In the genomic region with DNA sequence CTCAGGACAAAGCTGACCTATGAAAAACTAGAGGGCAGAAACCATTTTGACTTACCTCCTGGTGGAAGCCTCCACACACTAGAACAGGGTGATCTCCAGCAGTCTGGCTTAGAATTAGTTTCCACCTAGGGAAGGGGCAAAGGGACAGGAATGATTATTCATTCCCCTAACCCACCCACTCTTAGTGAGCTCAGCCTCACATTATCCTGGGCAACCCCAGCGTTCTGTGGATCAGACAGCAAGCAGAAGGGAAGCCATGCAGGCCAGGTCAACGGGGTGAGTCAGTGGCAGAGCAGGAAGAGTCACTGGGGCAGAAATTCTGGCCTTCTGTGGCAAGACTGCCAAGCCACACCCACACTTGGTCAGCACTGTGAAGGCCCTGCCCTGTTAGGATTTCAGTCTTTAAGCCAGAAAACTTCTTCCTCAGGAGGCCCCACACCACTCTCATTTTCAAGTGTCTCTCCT, we compare ENCODE assay signal across 10 cellular contexts. TPM values are rescaled to one million over a fixed set of nuclear protein-coding genes. Genes with fewer than 3 reads are reported as not detected.
DNase-seq lines count a peak whose midpoint lies in the region; ATAC-seq and TF ChIP-seq lines count a peak whose summit lies in the region.
"Had no signal": no experiment of that assay in that cellular context is flagged by ENCODE, and none has a peak within 500 bp of the region (broad histone marks: within the 10 kb centered on the region; RNA-seq: fewer than 3 reads in every experiment).

No MANE protein-coding gene starts in this region.

- H2AFZ ChIP-seq in GM23248 (peak overlapping the region; percentile 64), PC-9 (no peak overlapping the region)

- DNase-seq in CD1c-positive myeloid dendritic cell (ENCODE audit: extremely low spot score): peak; percentile 94
- peak; percentile 97 for DNase-seq in GM23248
- peak; percentile 84 to 87 for DNase-seq in PC-9
- DNase-seq in dermis blood vessel endothelial cell: peak; percentile 87
- DNase-seq in memory B cell (ENCODE audit: low spot score in 2 of 2): no peak
- DNase-seq in upper lobe of left lung: peak in 1 of 2 donors; percentile 94
- no peak for DNase-seq in NCI-H82 (lab: John Stamatoyannopoulos, UW)
- DNase-seq in glutamatergic neuron: no peak
- DNase-seq: activated B cell treated with CpG ODN at 0.5 μM for 24 hours had no signal

- TF ChIP-seq CTCF in PC-9 (conservative IDR thresholded peaks at IDR 0.05): no peak
- TF ChIP-seq CTCF in upper lobe of left lung (IDR thresholded peaks at IDR 0.05): no peak
- no peak for TF ChIP-seq CTCF in glutamatergic neuron (IDR thresholded peaks at IDR 0.05; ENCODE audit: partially characterized antibody, unreplicated experiment)

- H3K4me1 Mint-ChIP-seq in memory B cell (peaks cover 22% of the 10 kb centered on the region), glutamatergic neuron (ENCODE audit: low read depth, unreplicated experiment) (peaks cover 20% of the 10 kb centered on the region)

- POLR2A ChIA-PET in PC-9 (lab: Charles Lee; ENCODE audit: unreplicated experiment): interaction anchor here (0.6 to 0.7 kb wide), 2 partner anchors 12 to 21 kb away, joined by 3 read pairs; no protein-coding TSS in a partner anchor

- TF ChIP-seq POLR2A in upper lobe of left lung (IDR thresholded peaks at IDR 0.05): peak in 1 of 4 donors; percentile 66

- H3K27ac ChIP-seq in GM23248: peak overlapping the region; percentile 95
- peak overlapping the region; percentile 83 for H3K27ac ChIP-seq in PC-9
- H3K27ac ChIP-seq in upper lobe of left lung: peak overlapping the region; percentile 84 to 87 (median 86)

- H3K9me3 Mint-ChIP-seq in memory B cell: no peaks in the 10 kb centered on the region
- H3K9me3 Mint-ChIP-seq in glutamatergic neuron (ENCODE audit: unreplicated experiment): peaks cover 3% of the 10 kb centered on the region
- H3K9me3 Mint-ChIP-seq: activated B cell treated with CpG ODN at 0.5 μM for 24 hours had no signal

- H4K20me1 ChIP-seq in GM23248 (ENCODE audit: insufficient read depth) (no peaks in the 10 kb centered on the region), PC-9 (ENCODE audit: insufficient read depth) (peaks cover 4% of the 10 kb centered on the region; the same call in 1 of the 2 replicates)

- in situ Hi-C loops in GM23248 (cut with MboI): no loop called here

- no peak for TF ChIP-seq EP300 in upper lobe of left lung (IDR thresholded peaks at IDR 0.05)

- H3K27me3 ChIP-seq in GM23248 (replicated peaks; ENCODE audit: insufficient read depth): no peaks in the 10 kb centered on the region
- H3K27me3 ChIP-seq in PC-9 (ENCODE audit: insufficient read depth, low read depth): no peaks in the 10 kb centered on the region
- H3K27me3 ChIP-seq in upper lobe of left lung: no peaks in the 10 kb centered on the region

- H3K79me2 ChIP-seq in GM23248 (ENCODE audit: insufficient read depth) (peaks cover 80% of the 10 kb centered on the region), PC-9 (ENCODE audit: low read depth) (peaks cover 87% of the 10 kb centered on the region)

- ATAC-seq in memory B cell (ENCODE audit: low read depth) (peak; percentile 17), upper lobe of left lung (ENCODE audit: low FRiP score in 2 of 2) (peak; percentile 97 to 99)

- H3K36me3 ChIP-seq in GM23248 (ENCODE audit: low read depth): no peaks in the 10 kb centered on the region
- peaks cover 27% of the 10 kb centered on the region for H3K36me3 ChIP-seq in PC-9 (ENCODE audit: low read depth)
- H3K36me3 ChIP-seq in upper lobe of left lung: peaks cover 0 to 4% (median 0%) of the 10 kb centered on the region in 4 donors

- H3K36me3 Mint-ChIP-seq in memory B cell: peaks cover 7% of the 10 kb centered on the region
- no peaks in the 10 kb centered on the region for H3K36me3 Mint-ChIP-seq in glutamatergic neuron (ENCODE audit: unreplicated experiment)

- intact Hi-C loops in PC-9 (cut with micrococcal nuclease; ENCODE audit: unreplicated experiment): loop anchor here (1.0 kb wide), 1 partner anchor 29 kb away; no protein-coding TSS in a partner anchor

- no peaks in the 10 kb centered on the region for H3K9me2 ChIP-seq in GM23248 (ENCODE audit: insufficient read depth)
- no peaks in the 10 kb centered on the region for H3K9me2 ChIP-seq in PC-9 (ENCODE audit: insufficient read depth)

- H3K9me3 ChIP-seq in GM23248 (ENCODE audit: low read depth) (no peaks in the 10 kb centered on the region), PC-9 (ENCODE audit: insufficient read depth, low read depth) (no peaks in the 10 kb centered on the region), upper lobe of left lung (no peaks in the 10 kb centered on the region)

- no TSS peak for BruUV-seq in PC-9 (replicated peaks; lab: Mats Ljungman, UMichigan)

- no peak overlapping the region for H3K27ac Mint-ChIP-seq in memory B cell
- H3K27ac Mint-ChIP-seq in glutamatergic neuron (ENCODE audit: unreplicated experiment): no peak overlapping the region
- H3K27ac Mint-ChIP-seq: activated B cell treated with CpG ODN at 0.5 μM for 24 hours had no signal

- peaks cover 56% of the 10 kb centered on the region for H3F3A ChIP-seq in GM23248 (ENCODE audit: insufficient read depth)
- peaks cover 41% of the 10 kb centered on the region for H3F3A ChIP-seq in PC-9 (ENCODE audit: insufficient read depth, low read depth)

- WGBS in GM23248 (ENCODE audit: low coverage in 1 of 2, low lambda C conversion rate in 2 of 2, missing lambda C conversion rate in 2 of 2), 2 experiments: 0 to 4% methylated on average over 2 of the region's 2 CpGs
- WGBS in upper lobe of left lung, 2 donors: 0% methylated on average over 2 of the region's 2 CpGs

- CTCF ChIA-PET in PC-9 (lab: Charles Lee): interaction anchor here (0.5 to 1.0 kb wide), 2 partner anchors 10 to 21 kb away, joined by 4 to 13 read pairs; no protein-coding TSS in a partner anchor

- H3K9ac ChIP-seq in GM23248: peak overlapping the region; percentile 74

- H3K4me3 ChIP-seq in GM23248 (peak overlapping the region; percentile 45), PC-9 (peak overlapping the region; percentile 35; the same call in 1 of the 2 replicates), upper lobe of left lung (peak overlapping the region in 1 of 4 donors; percentile 3)

- H3K4me3 Mint-ChIP-seq in memory B cell (no peak overlapping the region), glutamatergic neuron (ENCODE audit: unreplicated experiment) (no peak overlapping the region)
- H3K4me3 Mint-ChIP-seq: activated B cell treated with CpG ODN at 0.5 μM for 24 hours had no signal

- H3K27me3 Mint-ChIP-seq in memory B cell: no peaks in the 10 kb centered on the region
- peaks cover 2% of the 10 kb centered on the region for H3K27me3 Mint-ChIP-seq in glutamatergic neuron (ENCODE audit: unreplicated experiment)
- H3K27me3 Mint-ChIP-seq: activated B cell treated with CpG ODN at 0.5 μM for 24 hours had no signal

- H3K4me2 ChIP-seq in GM23248 (ENCODE audit: unreplicated experiment): peak overlapping the region; percentile 80
- H3K4me2 ChIP-seq in PC-9: peak overlapping the region; percentile 78

- H3K4me1 ChIP-seq in GM23248 (ENCODE audit: insufficient read depth) (peaks cover 67% of the 10 kb centered on the region), PC-9 (replicated peaks; ENCODE audit: insufficient read depth) (peaks cover 57% of the 10 kb centered on the region), upper lobe of left lung (peaks cover 50 to 59% (median 57%) of the 10 kb centered on the region in 4 donors)

RNA-seq across cellular contexts. Expression of a gene that starts 10.5 kb away (rescaled TPM):
- total RNA-seq in GM23248 (2014; rRNA removed; shearing (Covaris generic)): 124 and 149 TPM in 2 replicates
- polyA plus RNA-seq in GM23248 (2016; fragmentation: Nextera tagmentation; extraction: Ambion mirVana): 48.7 and 51.5 TPM in 2 replicates
- 221 and 267 TPM in 2 replicates for total RNA-seq in PC-9 (2021)
- total RNA-seq in dermis blood vessel endothelial cell: 151 and 225 TPM in 2 replicates
- 100 to 1,000 TPM; 185 to 666 (median 241) TPM for total RNA-seq in upper lobe of left lung
- total RNA-seq in glutamatergic neuron (ENCODE audit: unreplicated experiment): 207 TPM

RNA-seq across cellular contexts. Expression of a gene that starts 10.8 kb away (rescaled TPM):
- total RNA-seq in GM23248 (2014; rRNA removed; shearing (Covaris generic)): 7.1 and 7.8 TPM in 2 replicates
- 7.5 and 9.4 TPM in 2 replicates for polyA plus RNA-seq in GM23248 (2016; fragmentation: Nextera tagmentation; extraction: Ambion mirVana)
- total RNA-seq in PC-9 (2021): 17.5 and 19.6 TPM in 2 replicates
- 2.8 and 7.8 TPM in 2 replicates for total RNA-seq in dermis blood vessel endothelial cell
- total RNA-seq in upper lobe of left lung: 10 to 100 TPM in 3 of 6 donors, 1 to 10 TPM in 3; 5.3 to 19.2 (median 10.3) TPM
- 8.3 TPM for total RNA-seq in glutamatergic neuron (ENCODE audit: unreplicated experiment)

RNA-seq across cellular contexts. Expression of a gene that starts 33.3 kb away (rescaled TPM):
- total RNA-seq in GM23248 (2014; rRNA removed; shearing (Covaris generic)): 122 and 132 TPM in 2 replicates
- polyA plus RNA-seq in GM23248 (2016; fragmentation: Nextera tagmentation; extraction: Ambion mirVana): 142 and 145 TPM in 2 replicates
- total RNA-seq in PC-9 (2021) (94.6 and 107 TPM in 2 replicates), dermis blood vessel endothelial cell (100 and 111 TPM in 2 replicates), upper lobe of left lung (100 to 1,000 TPM in 4 of 6 donors, 10 to 100 TPM in 2; 86.0 to 162 (median 114) TPM), glutamatergic neuron (ENCODE audit: unreplicated experiment) (68.3 TPM)

RNA-seq across cellular contexts. Expression of a gene that starts 35.9 kb away (rescaled TPM):
- not detected in 2 replicates for total RNA-seq in GM23248 (2014; rRNA removed; shearing (Covaris generic))
- polyA plus RNA-seq in GM23248 (2016; fragmentation: Nextera tagmentation; extraction: Ambion mirVana): not detected in 2 replicates
- total RNA-seq in PC-9 (2021): not detected in 2 replicates
- not detected in 2 replicates for total RNA-seq in dermis blood vessel endothelial cell
- total RNA-seq in upper lobe of left lung: under 1 TPM in 1 of 6 donors, not detected in 5; 0.30 TPM
- not detected for total RNA-seq in glutamatergic neuron (ENCODE audit: unreplicated experiment)
- total RNA-seq: activated B cell treated with CpG ODN at 0.5 μM for 24 hours, subcutaneous adipose tissue had no signal

RNA-seq across cellular contexts. Expression of a gene that starts 42.7 kb away (rescaled TPM):
- 38.7 TPM in 2 replicates for total RNA-seq in GM23248 (2014; rRNA removed; shearing (Covaris generic))
- 57.5 and 62.4 TPM in 2 replicates for polyA plus RNA-seq in GM23248 (2016; fragmentation: Nextera tagmentation; extraction: Ambion mirVana)
- total RNA-seq in PC-9 (2021): 77.2 and 97.8 TPM in 2 replicates
- 24.7 and 26.8 TPM in 2 replicates for total RNA-seq in dermis blood vessel endothelial cell
- 10 to 100 TPM; 12.8 to 39.1 (median 29.5) TPM for total RNA-seq in upper lobe of left lung
- 31.9 TPM for total RNA-seq in glutamatergic neuron (ENCODE audit: unreplicated experiment)

Comparison
In these comparisons a context has a peak if more than half of its experiments do, and no peak if none do; other contexts are left out.
1. DNase-seq: peak in CD1c-positive myeloid dendritic cell (single experiment), GM23248 (single experiment), PC-9 (2 of 2) and dermis blood vessel endothelial cell (single experiment); none in memory B cell (0 of 2), NCI-H82 (single experiment) and glutamatergic neuron (single experiment).
2. Peak in every context shown above with its lines, with median percentiles within 50 percentile points of each other: H3K27ac ChIP-seq.